ENCODE assay signal across 14 cellular contexts in genomic region chr14:103094406-103095209, GRCh38. TPM values are rescaled to one million over a fixed set of nuclear protein-coding genes. Genes with fewer than 3 reads are reported as not detected.
DNase-seq lines count a peak whose midpoint lies in the region; ATAC-seq and TF ChIP-seq lines count a peak whose summit lies in the region.
"Had no signal": no experiment of that assay in that cellular context is flagged by ENCODE, and none has a peak within 500 bp of the region (broad histone marks: within the 10 kb centered on the region; RNA-seq: fewer than 3 reads in every experiment).

Gene EXOC3L4 (plus strand): TSS chr14:103094725. CDS start chr14:103100220, 5,495 bp downstream.

- no peak for TF ChIP-seq CTCF in fibroblast of villous mesenchyme (IDR thresholded peaks at IDR 0.05; ENCODE audit: insufficient read depth, low read depth, low read length)
- TF ChIP-seq CTCF in activated CD8-positive, alpha-beta T cell treated with anti-CD3 and anti-CD28 coated beads for 36 hours (IDR thresholded peaks at IDR 0.05), result no peak

- peaks cover 2% of the 10 kb centered on the region for H3K27me3 ChIP-seq in NT2/D1 (ENCODE audit: insufficient read depth, insufficient read length)
- peaks cover 0 to 5% (median 3%) of the 10 kb centered on the region in 5 donors for H3K27me3 ChIP-seq in subcutaneous abdominal adipose tissue (ENCODE audit: control insufficient read depth in 5 of 5, insufficient read depth in 4 of 5, low read length in 5 of 5)

- peaks cover 25% of the 10 kb centered on the region for H3K4me1 ChIP-seq in NT2/D1 (ENCODE audit: insufficient read depth, insufficient read length)
- peaks cover 0 to 27% (median 16%) of the 10 kb centered on the region in 5 donors for H3K4me1 ChIP-seq in subcutaneous abdominal adipose tissue (ENCODE audit: control insufficient read depth in 5 of 5, insufficient read depth in 5 of 5, low read length in 5 of 5)

- no peak for DNase-seq in NT2/D1 (ENCODE audit: low read depth, low spot score)
- DNase-seq in fibroblast of villous mesenchyme (ENCODE audit: low read depth), result peak; percentile 69
- no peak for DNase-seq in mucosa of gallbladder (ENCODE audit: low spot score)
- DNase-seq in activated CD8-positive, alpha-beta T cell treated with anti-CD3 and anti-CD28 coated beads for 36 hours, result no peak
- no peak for DNase-seq in iPS-NIHi11 (ENCODE audit: low spot score)
- DNase-seq in A172 (ENCODE audit: low spot score), result no peak
- DNase-seq: activated T-cell treated with anti-CD3 and anti-CD28 coated beads, Interleukin-2, amount 50 U/mL, for 1 hour; anterior cingulate cortex; CD4-positive, CD25-positive, alpha-beta regulatory T cell; naive thymus-derived CD4-positive, alpha-beta T cell; NCI-H2081 treated with DMSO at 0.1 percent for 48 hours; NK-92 treated with Interleukin-12 subunit alpha and Interleukin-12 subunit beta, amount 100 ng/mL, for 24 hours had no signal

- ATAC-seq in activated CD8-positive, alpha-beta T cell treated with anti-CD3 and anti-CD28 coated beads for 36 hours, result no peak
- no peak for ATAC-seq in HG03025 (IDR thresholded peaks at IDR 0.05; ENCODE audit: low FRiP score, unreplicated experiment)
- ATAC-seq: naive thymus-derived CD4-positive, alpha-beta T cell had no signal

- POLR2A ChIA-PET in activated CD8-positive, alpha-beta T cell treated with anti-CD3 and anti-CD28 coated beads for 36 hours (lab: Charles Lee), result no interaction called here

- H3K4me1 Mint-ChIP-seq in activated CD8-positive, alpha-beta T cell treated with anti-CD3 and anti-CD28 coated beads for 36 hours (ENCODE audit: low read depth), result peaks cover 4% of the 10 kb centered on the region

- peak within 1 kb of the TSS; percentile 37 for H3K27ac ChIP-seq in subcutaneous abdominal adipose tissue (ENCODE audit: low read depth, low read length)

- no peak within 1 kb of the TSS for H3K27ac Mint-ChIP-seq in activated CD8-positive, alpha-beta T cell treated with anti-CD3 and anti-CD28 coated beads for 36 hours
- H3K27ac Mint-ChIP-seq: CD4-positive, CD25-positive, alpha-beta regulatory T cell; naive thymus-derived CD4-positive, alpha-beta T cell had no signal

- H3K27me3 Mint-ChIP-seq in activated CD8-positive, alpha-beta T cell treated with anti-CD3 and anti-CD28 coated beads for 36 hours, result peaks cover 1% of the 10 kb centered on the region

- H3K9me3 ChIP-seq in NT2/D1 (ENCODE audit: insufficient read depth, low read length) (no peaks in the 10 kb centered on the region), subcutaneous abdominal adipose tissue (ENCODE audit: control insufficient read depth in 5 of 5, low read length in 5 of 5) (no peaks in the 10 kb centered on the region)

- CTCF ChIA-PET in activated CD8-positive, alpha-beta T cell treated with anti-CD3 and anti-CD28 coated beads for 36 hours (lab: Charles Lee), result interaction anchor here (4.7 kb wide), 1 partner anchor 10 kb away, joined by 47 read pairs; no protein-coding TSS in a partner anchor

- H3K4me3 ChIP-seq in NT2/D1 (ENCODE audit: insufficient read length, low read depth), result no peak within 1 kb of the TSS
- peak within 1 kb of the TSS; percentile 49 for H3K4me3 ChIP-seq in fibroblast of villous mesenchyme (ENCODE audit: low read depth, low read length)
- peak within 1 kb of the TSS in 3 of 5 donors; percentile 14 to 29 (median 22) for H3K4me3 ChIP-seq in subcutaneous abdominal adipose tissue (ENCODE audit: low read depth in 1 of 5, low read length in 5 of 5)

- intact Hi-C loops in activated CD8-positive, alpha-beta T cell treated with anti-CD3 and anti-CD28 coated beads for 36 hours (cut with micrococcal nuclease), result loop anchor here (10.0 kb wide), 1 partner anchor 400 kb away; no protein-coding TSS in a partner anchor

- no peaks in the 10 kb centered on the region for H3K9me3 Mint-ChIP-seq in activated CD8-positive, alpha-beta T cell treated with anti-CD3 and anti-CD28 coated beads for 36 hours
- H3K9me3 Mint-ChIP-seq: naive thymus-derived CD4-positive, alpha-beta T cell had no signal

- H3K36me3 Mint-ChIP-seq in activated CD8-positive, alpha-beta T cell treated with anti-CD3 and anti-CD28 coated beads for 36 hours (ENCODE audit: low read depth), result no peaks in the 10 kb centered on the region
- H3K36me3 Mint-ChIP-seq: CD4-positive, CD25-positive, alpha-beta regulatory T cell; naive thymus-derived CD4-positive, alpha-beta T cell had no signal

- H3K9ac ChIP-seq in NT2/D1 (ENCODE audit: insufficient read length, low read depth) (peak within 1 kb of the TSS; percentile 56), subcutaneous abdominal adipose tissue (ENCODE audit: low read length in 5 of 5) (peak within 1 kb of the TSS in 2 of 5 donors; percentile 23 to 43)

- H3K36me3 ChIP-seq in NT2/D1 (ENCODE audit: insufficient read depth, insufficient read length, low read length) (no peaks in the 10 kb centered on the region), subcutaneous abdominal adipose tissue (ENCODE audit: control insufficient read depth in 5 of 5, insufficient read depth in 5 of 5, low read length in 5 of 5) (no peaks in the 10 kb centered on the region)

- no peak within 1 kb of the TSS for H3K4me3 Mint-ChIP-seq in activated CD8-positive, alpha-beta T cell treated with anti-CD3 and anti-CD28 coated beads for 36 hours
- H3K4me3 Mint-ChIP-seq: CD4-positive, CD25-positive, alpha-beta regulatory T cell had no signal

RNA-seq across cellular contexts. Expression of gene EXOC3L4, which starts in this region (rescaled TPM):
- total RNA-seq in fibroblast of villous mesenchyme (under 0.01 TPM in 1 of 2 replicates, not detected in the other), mucosa of gallbladder (22.9 TPM)
- total RNA-seq in activated CD8-positive, alpha-beta T cell treated with anti-CD3 and anti-CD28 coated beads for 36 hours, result not detected
- 3.7 and 8.2 TPM in 2 replicates for total RNA-seq in A172 (2014; rRNA removed; shearing (Covaris generic))
- total RNA-seq: CD4-positive, CD25-positive, alpha-beta regulatory T cell; naive thymus-derived CD4-positive, alpha-beta T cell had no signal

Comparison
In these comparisons a context has a peak if more than half of its experiments do, and no peak if none do; other contexts are left out.
1. Peak in DNase-seq and H3K4me3 ChIP-seq in fibroblast of villous mesenchyme; RNA of the gene not detected or under 1 TPM.